1 cellular context compared by ENCODE assay signal in genomic region chr14:103105580-103106168, GRCh38.
TF ChIP-seq lines count a peak whose summit lies in the region.

No MANE protein-coding gene starts in this region.

TF ChIP-seq in SK-N-SH, 30 proteins besides CTCF, POLR2A, EP300 and RAD21 (continued from another document):
- TF ChIP-seq, protein P1, sequence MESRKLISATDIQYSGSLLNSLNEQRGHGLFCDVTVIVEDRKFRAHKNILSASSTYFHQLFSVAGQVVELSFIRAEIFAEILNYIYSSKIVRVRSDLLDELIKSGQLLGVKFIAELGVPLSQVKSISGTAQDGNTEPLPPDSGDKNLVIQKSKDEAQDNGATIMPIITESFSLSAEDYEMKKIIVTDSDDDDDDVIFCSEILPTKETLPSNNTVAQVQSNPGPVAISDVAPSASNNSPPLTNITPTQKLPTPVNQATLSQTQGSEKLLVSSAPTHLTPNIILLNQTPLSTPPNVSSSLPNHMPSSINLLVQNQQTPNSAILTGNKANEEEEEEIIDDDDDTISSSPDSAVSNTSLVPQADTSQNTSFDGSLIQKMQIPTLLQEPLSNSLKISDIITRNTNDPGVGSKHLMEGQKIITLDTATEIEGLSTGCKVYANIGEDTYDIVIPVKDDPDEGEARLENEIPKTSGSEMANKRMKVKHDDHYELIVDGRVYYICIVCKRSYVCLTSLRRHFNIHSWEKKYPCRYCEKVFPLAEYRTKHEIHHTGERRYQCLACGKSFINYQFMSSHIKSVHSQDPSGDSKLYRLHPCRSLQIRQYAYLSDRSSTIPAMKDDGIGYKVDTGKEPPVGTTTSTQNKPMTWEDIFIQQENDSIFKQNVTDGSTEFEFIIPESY (IDR thresholded peaks at IDR 0.05; ENCODE audit: borderline replicate concordance, low read depth), result no peak
- no peak for TF ChIP-seq TCF12 (IDR thresholded peaks at IDR 0.05)
